1 cellular context compared by ENCODE assay signal in the genomic region with DNA sequence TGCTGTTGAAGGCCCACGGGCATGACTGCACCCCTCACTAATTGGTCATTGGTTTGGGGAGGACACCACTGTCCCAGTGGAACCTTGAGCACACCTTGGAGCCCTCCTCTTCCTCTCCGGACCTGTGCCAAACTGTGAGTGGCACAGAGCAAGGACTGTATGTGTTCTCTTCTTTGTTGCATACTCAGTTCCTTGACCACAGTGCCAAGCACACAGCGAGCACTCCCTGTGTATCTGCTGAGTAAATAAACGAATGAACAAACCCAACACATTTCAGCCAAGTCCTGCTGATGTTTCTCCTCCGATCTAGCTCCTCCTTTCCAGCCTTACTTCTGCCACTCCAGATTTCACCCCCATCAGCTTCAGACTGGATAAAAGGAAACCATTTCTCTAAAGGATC.
TF ChIP-seq lines count a peak whose summit lies in the region.

No MANE protein-coding gene starts in this region.

TF ChIP-seq in HEK293T, 16 proteins besides CTCF, POLR2A, EP300 and RAD21:
- no peak for TF ChIP-seq SP1 (IDR thresholded peaks at IDR 0.05)
- TF ChIP-seq, protein P1, sequence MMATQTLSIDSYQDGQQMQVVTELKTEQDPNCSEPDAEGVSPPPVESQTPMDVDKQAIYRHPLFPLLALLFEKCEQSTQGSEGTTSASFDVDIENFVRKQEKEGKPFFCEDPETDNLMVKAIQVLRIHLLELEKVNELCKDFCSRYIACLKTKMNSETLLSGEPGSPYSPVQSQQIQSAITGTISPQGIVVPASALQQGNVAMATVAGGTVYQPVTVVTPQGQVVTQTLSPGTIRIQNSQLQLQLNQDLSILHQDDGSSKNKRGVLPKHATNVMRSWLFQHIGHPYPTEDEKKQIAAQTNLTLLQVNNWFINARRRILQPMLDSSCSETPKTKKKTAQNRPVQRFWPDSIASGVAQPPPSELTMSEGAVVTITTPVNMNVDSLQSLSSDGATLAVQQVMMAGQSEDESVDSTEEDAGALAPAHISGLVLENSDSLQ (IDR thresholded peaks at IDR 0.05), result no peak
- TF ChIP-seq ARNT (IDR thresholded peaks at IDR 0.05), result no peak
- TF ChIP-seq HDGF (IDR thresholded peaks at IDR 0.05; ENCODE audit: borderline replicate concordance), result no peak
- no peak for TF ChIP-seq ZNF384 (IDR thresholded peaks at IDR 0.05)
- no peak for TF ChIP-seq L3MBTL2 (conservative IDR thresholded peaks at IDR 0.05)
- TF ChIP-seq FOXK2 (IDR thresholded peaks at IDR 0.05), result no peak
- no peak for TF ChIP-seq NFRKB (IDR thresholded peaks at IDR 0.05)
- TF ChIP-seq SUZ12 (IDR thresholded peaks at IDR 0.05), result no peak
- TF ChIP-seq BHLHE40 (IDR thresholded peaks at IDR 0.05; ENCODE audit: borderline replicate concordance), result no peak
- no peak for TF ChIP-seq FOXA1 (IDR thresholded peaks at IDR 0.05)
- TF ChIP-seq TARDBP (IDR thresholded peaks at IDR 0.05), result no peak
- no peak for TF ChIP-seq ELF4 (IDR thresholded peaks at IDR 0.05)
- no peak for TF ChIP-seq FOXM1 (IDR thresholded peaks at IDR 0.05; ENCODE audit: borderline replicate concordance)
- TF ChIP-seq LEF1 (IDR thresholded peaks at IDR 0.05; ENCODE audit: borderline replicate concordance), result no peak
- no peak for TF ChIP-seq CTBP1 (IDR thresholded peaks at IDR 0.05; ENCODE audit: borderline replicate concordance)
